In genomic region chr1:211309617-211310016, GRCh38 we compare ENCODE assay signal across 14 cellular contexts.
"Had no signal": no experiment of that assay in that cellular context is flagged by ENCODE, and none has a peak within 500 bp of the region (broad histone marks: within the 10 kb centered on the region; RNA-seq: fewer than 3 reads in every experiment).

No MANE protein-coding gene starts in this region.

- H3K4me1 ChIP-seq: suprapubic skin had no signal

- H3K27me3 ChIP-seq: adrenal gland, suprapubic skin, upper lobe of left lung had no signal

- H3K4me3 ChIP-seq: adrenal gland, suprapubic skin, upper lobe of left lung had no signal

- DNase-seq: activated CD4-positive, alpha-beta T cell treated with anti-CD3 and anti-CD28 coated beads, Interleukin-2, amount 50 U/mL, for 1 hour; activated T-cell treated with anti-CD3 and anti-CD28 coated beads, Interleukin-2, amount 50 U/mL, for 48 hours; adrenal gland; caudate nucleus; cortex of kidney; effector memory CD8-positive, alpha-beta T cell; immature natural killer cell; left cardiac atrium; nephron progenitor cell; stimulated activated CD4-positive, alpha-beta T cell treated with anti-CD3 and anti-CD28 coated beads, Interleukin-2, amount 100 ng/mL, for 48 hours; stimulated activated naive CD8-positive, alpha-beta T cell treated with anti-CD3 and anti-CD28 coated beads, Interleukin-15, Interleukin-2, amounts not matched to agents 100 U/mL and 50 U/mL, for 24 hours; T-helper 2 cell; upper lobe of left lung had no signal

- ATAC-seq: effector memory CD8-positive, alpha-beta T cell; stimulated activated naive CD8-positive, alpha-beta T cell treated with anti-CD3 and anti-CD28 coated beads, Interleukin-15, Interleukin-2, amounts not matched to agents 100 U/mL and 50 U/mL, for 24 hours had no signal

- H3K27ac ChIP-seq: adrenal gland, suprapubic skin had no signal

- H3K27me3 Mint-ChIP-seq: effector memory CD8-positive, alpha-beta T cell had no signal

- H3K4me3 Mint-ChIP-seq: effector memory CD8-positive, alpha-beta T cell; immature natural killer cell; nephron progenitor cell had no signal

- H3K4me1 Mint-ChIP-seq: nephron progenitor cell had no signal

- H3K9me3 ChIP-seq: adrenal gland, suprapubic skin, upper lobe of left lung had no signal

- H3K9me3 Mint-ChIP-seq: effector memory CD8-positive, alpha-beta T cell; immature natural killer cell; nephron progenitor cell had no signal

- H3K27ac Mint-ChIP-seq: immature natural killer cell, nephron progenitor cell had no signal
